ENCODE assay signal across 7 cellular contexts in the genomic region with DNA sequence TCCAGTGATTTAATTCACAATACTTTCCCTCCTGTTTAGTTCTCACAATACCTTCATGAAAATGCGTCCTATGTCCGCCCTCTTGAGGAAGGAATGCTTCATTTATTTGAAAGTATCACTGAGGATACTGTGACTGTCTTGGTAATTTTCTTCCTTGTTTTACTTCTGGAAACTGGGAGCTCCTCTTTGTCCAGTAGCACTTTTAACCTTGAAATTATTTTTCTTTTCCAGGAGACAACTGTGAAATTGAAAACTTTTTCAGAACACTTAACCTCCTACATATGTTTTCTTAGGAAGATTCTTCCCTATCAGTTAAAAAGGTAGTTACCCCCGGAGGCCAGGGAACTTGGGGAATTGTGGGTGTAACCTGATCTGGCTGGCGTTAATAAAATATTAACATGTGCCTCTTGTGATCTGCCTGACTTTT. TPM values are rescaled to one million over a fixed set of nuclear protein-coding genes. Genes with fewer than 3 reads are reported as not detected.
DNase-seq lines count a peak whose midpoint lies in the region; ATAC-seq lines count a peak whose summit lies in the region.

No MANE protein-coding gene starts in this region.

- in situ Hi-C loops in SK-MEL-5 (cut with HindIII; ENCODE audit: low pct_unique_long_range_greater_than_20kb, low sequenced_read_pairs): no loop called here

- H3K9me3 Mint-ChIP-seq in stimulated activated memory B cell treated with anti-CD40 and anti-IgM and Interleukin-4, amounts not matched to agents 10 μg/mL and 1 μg/mL and 100 μg/mL, for 72 hours: no peaks in the 10 kb centered on the region

- no peaks in the 10 kb centered on the region for H3K4me1 Mint-ChIP-seq in stimulated activated memory B cell treated with anti-CD40 and anti-IgM and Interleukin-4, amounts not matched to agents 10 μg/mL and 1 μg/mL and 100 μg/mL, for 72 hours

- H3K27me3 Mint-ChIP-seq in stimulated activated memory B cell treated with anti-CD40 and anti-IgM and Interleukin-4, amounts not matched to agents 10 μg/mL and 1 μg/mL and 100 μg/mL, for 72 hours: no peaks in the 10 kb centered on the region

- no peak overlapping the region for H3K4me3 Mint-ChIP-seq in stimulated activated memory B cell treated with anti-CD40 and anti-IgM and Interleukin-4, amounts not matched to agents 10 μg/mL and 1 μg/mL and 100 μg/mL, for 72 hours

- DNase-seq in HS-5 (ENCODE audit: low read depth) (peak; percentile 34), SK-MEL-5 (ENCODE audit: low read depth, low spot score) (peak; percentile 89), glomerular endothelial cell (ENCODE audit: extremely low read depth, low read depth, low spot score) (peak; percentile 34), pulmonary artery endothelial cell (ENCODE audit: low read depth, low spot score) (peak; percentile 20)

- no peak for ATAC-seq in stimulated activated memory B cell treated with anti-CD40 and anti-IgM and Interleukin-4, amounts not matched to agents 10 μg/mL and 1 μg/mL and 100 μg/mL, for 72 hours
- ATAC-seq in GM18517 (IDR thresholded peaks at IDR 0.05; ENCODE audit: unreplicated experiment) (no peak), GM18498 (IDR thresholded peaks at IDR 0.05; ENCODE audit: unreplicated experiment) (no peak)

- no peak overlapping the region for H3K27ac Mint-ChIP-seq in stimulated activated memory B cell treated with anti-CD40 and anti-IgM and Interleukin-4, amounts not matched to agents 10 μg/mL and 1 μg/mL and 100 μg/mL, for 72 hours

- H3K36me3 Mint-ChIP-seq in stimulated activated memory B cell treated with anti-CD40 and anti-IgM and Interleukin-4, amounts not matched to agents 10 μg/mL and 1 μg/mL and 100 μg/mL, for 72 hours: peaks cover 20% of the 10 kb centered on the region

RNA-seq across cellular contexts. Expression of a gene that starts 30.5 kb away (rescaled TPM):
- 11.8 and 13.7 TPM in 2 replicates for total RNA-seq in SK-MEL-5 (2014; rRNA removed; shearing (Covaris generic))
- polyA plus RNA-seq in SK-MEL-5 (2015; cell fraction: cytosol; rRNA removed): 18.6 and 29.7 TPM in 2 replicates
- polyA plus RNA-seq in SK-MEL-5 (2015; cell fraction: nucleus; rRNA removed): 47.3 and 81.2 TPM in 2 replicates
- total RNA-seq in glomerular endothelial cell (15.8 and 17.2 TPM in 2 replicates), pulmonary artery endothelial cell (15.3 and 15.4 TPM in 2 replicates)

RNA-seq across cellular contexts. Expression of a gene that starts 58.9 kb away (rescaled TPM):
- 2.7 and 3.7 TPM in 2 replicates for total RNA-seq in SK-MEL-5 (2014; rRNA removed; shearing (Covaris generic))
- 2.3 and 2.9 TPM in 2 replicates for polyA plus RNA-seq in SK-MEL-5 (2015; cell fraction: cytosol; rRNA removed)
- 5.8 and 7.1 TPM in 2 replicates for polyA plus RNA-seq in SK-MEL-5 (2015; cell fraction: nucleus; rRNA removed)
- total RNA-seq in glomerular endothelial cell: 5.0 and 7.3 TPM in 2 replicates
- total RNA-seq in pulmonary artery endothelial cell: 7.3 and 10.5 TPM in 2 replicates

Comparison
In these comparisons a context has a peak if more than half of its experiments do, and no peak if none do; other contexts are left out.
1. DNase-seq: peak in every context shown above with its lines; median percentile 89 in SK-MEL-5; 34 in HS-5; 34 in glomerular endothelial cell; 20 in pulmonary artery endothelial cell.